In genomic region chr2:72750466-72750865, GRCh38 we compare ENCODE assay signal across 16 cellular contexts.
A peak's percentile ranks its signal among the peaks of the same experiment; 100 is the strongest.
DNase-seq lines count a peak whose midpoint lies in the region; ATAC-seq and TF ChIP-seq lines count a peak whose summit lies in the region.
"Had no signal": no experiment of that assay in that cellular context is flagged by ENCODE, and none has a peak within 500 bp of the region (broad histone marks: within the 10 kb centered on the region; RNA-seq: fewer than 3 reads in every experiment).

No MANE protein-coding gene starts in this region.

- H3K9me3 Mint-ChIP-seq in GM23338: no peaks in the 10 kb centered on the region
- no peaks in the 10 kb centered on the region for H3K9me3 Mint-ChIP-seq in WTC11
- no peaks in the 10 kb centered on the region for H3K9me3 Mint-ChIP-seq in mesothelial cell of epicardium
- H3K9me3 Mint-ChIP-seq: CD8-positive, alpha-beta T cell; H9 had no signal

- no peak overlapping the region for H3K4me3 ChIP-seq in GM23338
- H3K4me3 ChIP-seq in suprapubic skin: no peak overlapping the region
- H3K4me3 ChIP-seq: BLaER1 treated with 17β-estradiol and CSF1 and Interleukin-3, amounts not matched to agents 10 nM and 100 nM; GM12878 had no signal

- no peak for TF ChIP-seq CTCF in GM23338 (conservative IDR thresholded peaks at IDR 0.05; ENCODE audit: low read depth in 2 of 2)
- no peak for TF ChIP-seq CTCF in WTC11 (IDR thresholded peaks at IDR 0.05)
- TF ChIP-seq CTCF in mesothelial cell of epicardium (IDR thresholded peaks at IDR 0.05; ENCODE audit: unreplicated experiment): no peak
- no peak for TF ChIP-seq CTCF in suprapubic skin (IDR thresholded peaks at IDR 0.05)

- H3F3A ChIP-seq in GM23338 (replicated peaks; ENCODE audit: low read depth): no peaks in the 10 kb centered on the region

- no peaks in the 10 kb centered on the region for H3K9me3 ChIP-seq in suprapubic skin
- H3K9me3 ChIP-seq: BLaER1 treated with 17β-estradiol and CSF1 and Interleukin-3, amounts not matched to agents 10 nM and 100 nM had no signal

- H3K27ac ChIP-seq in GM23338 (ENCODE audit: low read depth) (peak overlapping the region; percentile 5; the same call in 1 of the 2 replicates), suprapubic skin (no peak overlapping the region)
- H3K27ac ChIP-seq: BLaER1 treated with 17β-estradiol and CSF1 and Interleukin-3, amounts not matched to agents 10 nM and 100 nM had no signal

- H3K4me3 Mint-ChIP-seq in GM23338 (no peak overlapping the region), WTC11 (no peak overlapping the region), mesothelial cell of epicardium (no peak overlapping the region)
- H3K4me3 Mint-ChIP-seq: B cell; CD8-positive, alpha-beta T cell; H9 had no signal

- no peak overlapping the region for H2AFZ ChIP-seq in GM23338

- TF ChIP-seq EP300 in suprapubic skin (IDR thresholded peaks at IDR 0.05): no peak

- H3K4me1 ChIP-seq in GM23338 (ENCODE audit: insufficient read depth) (peaks cover 34% of the 10 kb centered on the region), suprapubic skin (peaks cover 8% of the 10 kb centered on the region)
- H3K4me1 ChIP-seq: BLaER1 treated with 17β-estradiol and CSF1 and Interleukin-3, amounts not matched to agents 10 nM and 100 nM had no signal

- H3K27me3 Mint-ChIP-seq in GM23338 (ENCODE audit: insufficient read depth, low read depth, poor library complexity) (no peaks in the 10 kb centered on the region), WTC11 (ENCODE audit: low read depth) (no peaks in the 10 kb centered on the region), mesothelial cell of epicardium (ENCODE audit: low read depth) (no peaks in the 10 kb centered on the region)
- H3K27me3 Mint-ChIP-seq: B cell had no signal

- 90% methylated on average over 1 of the region's 1 CpG for WGBS in suprapubic skin

- no peaks in the 10 kb centered on the region for H3K36me3 Mint-ChIP-seq in GM23338 (ENCODE audit: low read depth)
- no peaks in the 10 kb centered on the region for H3K36me3 Mint-ChIP-seq in WTC11
- H3K36me3 Mint-ChIP-seq in mesothelial cell of epicardium: no peaks in the 10 kb centered on the region
- H3K36me3 Mint-ChIP-seq: CD8-positive, alpha-beta T cell had no signal

- H3K9me2 ChIP-seq in GM23338 (ENCODE audit: insufficient read depth): no peaks in the 10 kb centered on the region

- TF ChIP-seq POLR2A in suprapubic skin (IDR thresholded peaks at IDR 0.05): no peak

- H3K27ac Mint-ChIP-seq in GM23338: peak overlapping the region; percentile 57; the same call in 1 of the 2 replicates
- H3K27ac Mint-ChIP-seq in WTC11: peak overlapping the region; percentile 42; the same call in 1 of the 2 replicates
- peak overlapping the region; percentile 52 for H3K27ac Mint-ChIP-seq in mesothelial cell of epicardium
- H3K27ac Mint-ChIP-seq: B cell; CD8-positive, alpha-beta T cell had no signal

- POLR2A ChIA-PET in WTC11 (lab: Charles Lee): no interaction called here

- H3K36me3 ChIP-seq in GM23338 (ENCODE audit: insufficient read depth): no peaks in the 10 kb centered on the region
- no peaks in the 10 kb centered on the region for H3K36me3 ChIP-seq in suprapubic skin
- H3K36me3 ChIP-seq: BLaER1 treated with 17β-estradiol and CSF1 and Interleukin-3, amounts not matched to agents 10 nM and 100 nM had no signal

- no peaks in the 10 kb centered on the region for H4K20me1 ChIP-seq in GM23338 (replicated peaks; ENCODE audit: insufficient read depth)
- H4K20me1 ChIP-seq: BLaER1 treated with 17β-estradiol and CSF1 and Interleukin-3, amounts not matched to agents 10 nM and 100 nM had no signal

- ATAC-seq in GM23338 (no peak), WTC11 (no peak), HG02642 (IDR thresholded peaks at IDR 0.05; ENCODE audit: poor library complexity, unreplicated experiment) (no peak)
- ATAC-seq: CD8-positive, alpha-beta T cell; GM12878 had no signal

- H3K4me2 ChIP-seq in GM23338: peak overlapping the region; percentile 10
- H3K4me2 ChIP-seq: BLaER1 treated with 17β-estradiol and CSF1 and Interleukin-3, amounts not matched to agents 10 nM and 100 nM had no signal

- DNase-seq in GM23338 (ENCODE audit: low spot score) (no peak), NCI-H226 (peak; percentile 20), WTC11 (ENCODE audit: low spot score) (no peak), mesothelial cell of epicardium (ENCODE audit: low spot score in 2 of 2, unreplicated experiment in 2 of 2) (no peak), suprapubic skin (ENCODE audit: low spot score in 2 of 2) (no peak)
- no peak for DNase-seq in effector CD8-positive, alpha-beta T cell (lab: John Stamatoyannopoulos, UW)
- DNase-seq: Calu3; CD8-positive, alpha-beta T cell; DMS53; DND-41; EL; H9 had no signal

- CTCF ChIA-PET in WTC11 (lab: Charles Lee): interaction anchor here (1.6 kb wide), 1 partner anchor 112 kb away, joined by 5 read pairs; no protein-coding TSS in a partner anchor

- H3K4me1 Mint-ChIP-seq in GM23338 (peaks cover 23% of the 10 kb centered on the region), WTC11 (peaks cover 13% of the 10 kb centered on the region), mesothelial cell of epicardium (peaks cover 40% of the 10 kb centered on the region)
- H3K4me1 Mint-ChIP-seq: B cell had no signal

- no peaks in the 10 kb centered on the region for H3K27me3 ChIP-seq in GM23338 (ENCODE audit: insufficient read depth)
- no peaks in the 10 kb centered on the region for H3K27me3 ChIP-seq in suprapubic skin
- H3K27me3 ChIP-seq: BLaER1 treated with 17β-estradiol and CSF1 and Interleukin-3, amounts not matched to agents 10 nM and 100 nM had no signal

- H3K79me2 ChIP-seq in GM23338 (replicated peaks; ENCODE audit: insufficient read depth): peaks cover 5% of the 10 kb centered on the region; the same call in 1 of the 2 replicates

TF ChIP-seq in GM23338, 12 proteins besides CTCF, POLR2A, EP300 and RAD21:
- no peak for TF ChIP-seq CREB1 (CRISPR knock-in tag; IDR thresholded peaks at IDR 0.05; ENCODE audit: low read depth)
- no peak for TF ChIP-seq ZNF331 (CRISPR knock-in tag; IDR thresholded peaks at IDR 0.05; ENCODE audit: low read depth)

TF ChIP-seq in WTC11, 78 proteins besides CTCF, POLR2A, EP300 and RAD21:
- TF ChIP-seq, protein P1, sequence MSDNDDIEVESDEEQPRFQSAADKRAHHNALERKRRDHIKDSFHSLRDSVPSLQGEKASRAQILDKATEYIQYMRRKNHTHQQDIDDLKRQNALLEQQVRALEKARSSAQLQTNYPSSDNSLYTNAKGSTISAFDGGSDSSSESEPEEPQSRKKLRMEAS (CRISPR knock-in tag; IDR thresholded peaks at IDR 0.05): no peak
- TF ChIP-seq SMAD4 (CRISPR knock-in tag; IDR thresholded peaks at IDR 0.05): no peak
- TF ChIP-seq ZNF121 (CRISPR knock-in tag; IDR thresholded peaks at IDR 0.05): no peak
- TF ChIP-seq, protein P2, sequence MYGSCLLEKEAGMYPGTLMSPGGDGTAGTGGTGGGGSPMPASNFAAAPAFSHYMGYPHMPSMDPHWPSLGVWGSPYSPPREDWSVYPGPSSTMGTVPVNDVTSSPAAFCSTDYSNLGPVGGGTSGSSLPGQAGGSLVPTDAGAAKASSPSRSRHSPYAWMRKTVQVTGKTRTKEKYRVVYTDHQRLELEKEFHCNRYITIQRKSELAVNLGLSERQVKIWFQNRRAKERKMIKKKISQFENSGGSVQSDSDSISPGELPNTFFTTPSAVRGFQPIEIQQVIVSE (CRISPR knock-in tag; IDR thresholded peaks at IDR 0.05; ENCODE audit: borderline replicate concordance): no peak
- TF ChIP-seq SP1 (CRISPR knock-in tag; conservative IDR thresholded peaks at IDR 0.05): no peak
- no peak for TF ChIP-seq ATF3 (CRISPR knock-in tag; conservative IDR thresholded peaks at IDR 0.05)
- TF ChIP-seq, protein P3, sequence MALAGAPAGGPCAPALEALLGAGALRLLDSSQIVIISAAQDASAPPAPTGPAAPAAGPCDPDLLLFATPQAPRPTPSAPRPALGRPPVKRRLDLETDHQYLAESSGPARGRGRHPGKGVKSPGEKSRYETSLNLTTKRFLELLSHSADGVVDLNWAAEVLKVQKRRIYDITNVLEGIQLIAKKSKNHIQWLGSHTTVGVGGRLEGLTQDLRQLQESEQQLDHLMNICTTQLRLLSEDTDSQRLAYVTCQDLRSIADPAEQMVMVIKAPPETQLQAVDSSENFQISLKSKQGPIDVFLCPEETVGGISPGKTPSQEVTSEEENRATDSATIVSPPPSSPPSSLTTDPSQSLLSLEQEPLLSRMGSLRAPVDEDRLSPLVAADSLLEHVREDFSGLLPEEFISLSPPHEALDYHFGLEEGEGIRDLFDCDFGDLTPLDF (CRISPR knock-in tag; IDR thresholded peaks at IDR 0.05): no peak
- TF ChIP-seq ZNF396 (CRISPR knock-in tag; IDR thresholded peaks at IDR 0.05; ENCODE audit: borderline replicate concordance): no peak
- TF ChIP-seq IRF2 (CRISPR knock-in tag; IDR thresholded peaks at IDR 0.05; ENCODE audit: borderline replicate concordance, low read depth): no peak
